Comparison of ENCODE assay signal across 11 cellular contexts in the genomic region with DNA sequence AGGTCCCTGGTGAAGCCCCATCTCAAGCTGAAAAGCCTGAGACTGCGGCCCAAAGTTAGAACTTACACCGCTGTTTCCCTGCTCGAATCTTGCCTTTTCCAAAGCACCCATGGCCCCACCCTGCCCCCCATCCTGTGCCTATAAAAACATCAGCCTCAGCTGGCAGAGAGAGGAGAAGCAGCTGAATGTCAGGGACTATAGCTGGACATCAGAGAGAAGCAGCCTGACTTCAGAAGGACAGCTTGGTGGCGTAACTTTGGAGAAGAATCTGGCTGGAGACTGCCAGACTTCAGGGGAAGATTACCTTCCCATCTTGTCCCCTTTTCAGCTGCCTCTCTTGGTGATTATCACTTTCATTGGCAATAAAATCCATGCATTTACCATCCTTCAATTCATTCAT. TPM values are rescaled to one million over a fixed set of nuclear protein-coding genes. Genes with fewer than 3 reads are reported as not detected.
A peak's percentile ranks its signal among the peaks of the same experiment; 100 is the strongest.
DNase-seq lines count a peak whose midpoint lies in the region; ATAC-seq, FAIRE-seq and TF ChIP-seq lines count a peak whose summit lies in the region.
"Had no signal": no experiment of that assay in that cellular context is flagged by ENCODE, and none has a peak within 500 bp of the region (broad histone marks: within the 10 kb centered on the region; RNA-seq: fewer than 3 reads in every experiment).

No MANE protein-coding gene starts in this region.

- peak overlapping the region; percentile 42 for H3K9ac ChIP-seq in DND-41 (ENCODE audit: low read depth, low read length)
- peak overlapping the region; percentile 11 to 78 (median 36) for H3K9ac ChIP-seq in skeletal muscle tissue (ENCODE audit: low read depth in 1 of 3, low read length in 3 of 3)

- H3K4me3 Mint-ChIP-seq in brain: no peak overlapping the region
- H3K4me3 Mint-ChIP-seq: activated T-helper 1 cell treated with anti-CD3 and anti-CD28 coated beads, Interleukin-12 subunit alpha, Interleukin-12 subunit beta, Interleukin-2, Interleukin-4 antibody, amounts not matched to agents 30 ng/mL and 10 ng/mL and 1 ng/mL, durations not matched to agents 14 hours and 24 hours and 36 hours; memory B cell had no signal

- H3K27ac Mint-ChIP-seq in brain: peak overlapping the region in 3 of 5 experiments; percentile 50 to 87 (median 73)
- H3K27ac Mint-ChIP-seq: activated T-helper 1 cell treated with anti-CD3 and anti-CD28 coated beads, Interleukin-12 subunit alpha, Interleukin-12 subunit beta, Interleukin-2, Interleukin-4 antibody, amounts not matched to agents 30 ng/mL and 10 ng/mL and 1 ng/mL, durations not matched to agents 14 hours and 24 hours and 36 hours; memory B cell had no signal

- peaks cover 18% of the 10 kb centered on the region for H3K4me1 Mint-ChIP-seq in brain
- H3K4me1 Mint-ChIP-seq: memory B cell had no signal

- H3K4me1 ChIP-seq in DND-41 (ENCODE audit: insufficient read depth, low read length) (peaks cover 15% of the 10 kb centered on the region), skeletal muscle tissue (ENCODE audit: control insufficient read depth in 3 of 3, insufficient read depth in 3 of 3, low read length in 3 of 3) (peaks cover 10 to 14% (median 11%) of the 10 kb centered on the region in 3 donors)

- no peak for TF ChIP-seq POLR2A in H54 (IDR thresholded peaks at IDR 0.05; ENCODE audit: low read depth, low read length)

- H3K9me3 Mint-ChIP-seq in brain: peaks cover 0 to 3% (median 0%) of the 10 kb centered on the region in 5 experiments

- FAIRE-seq in H54 (lab: Jason Lieb, UNC) (no peak), RCC 7860 (lab: Jason Lieb, UNC) (no peak), HTR-8/SVneo (lab: Jason Lieb, UNC) (no peak)

- H4K20me1 ChIP-seq in DND-41 (ENCODE audit: insufficient read depth, low read length): no peaks in the 10 kb centered on the region

- H3K36me3 ChIP-seq in DND-41 (ENCODE audit: insufficient read depth, low read length): no peaks in the 10 kb centered on the region
- no peaks in the 10 kb centered on the region for H3K36me3 ChIP-seq in skeletal muscle tissue (ENCODE audit: control insufficient read depth in 3 of 3, insufficient read depth in 3 of 3, low read length in 3 of 3)

- H3K27me3 Mint-ChIP-seq in brain: peaks cover 10% of the 10 kb centered on the region

- H3K27ac ChIP-seq in DND-41 (ENCODE audit: low read length): peak overlapping the region; percentile 80
- H3K27ac ChIP-seq in skeletal muscle tissue (ENCODE audit: low read depth, low read length): peak overlapping the region; percentile 75

- no peaks in the 10 kb centered on the region for H3K36me3 Mint-ChIP-seq in brain
- H3K36me3 Mint-ChIP-seq: memory B cell had no signal

- no peaks in the 10 kb centered on the region for H3K27me3 ChIP-seq in DND-41 (ENCODE audit: insufficient read depth, low read length, poor library complexity)
- H3K27me3 ChIP-seq in skeletal muscle tissue (ENCODE audit: control insufficient read depth in 3 of 3, insufficient read depth in 3 of 3, low read length in 3 of 3): no peaks in the 10 kb centered on the region

- DNase-seq in DND-41 (no peak), left kidney (ENCODE audit: low read depth, low spot score) (peak; percentile 3), H54 (ENCODE audit: insufficient read length, low spot score) (no peak), RCC 7860 (ENCODE audit: low spot score) (no peak), retina (no peak), HTR-8/SVneo (ENCODE audit: insufficient read length, low spot score) (no peak)
- DNase-seq: amniotic stem cell had no signal

- H3K9me3 ChIP-seq in DND-41 (ENCODE audit: insufficient read depth, low read length, severe bottlenecking) (no peaks in the 10 kb centered on the region), skeletal muscle tissue (ENCODE audit: control insufficient read depth in 3 of 3, low read length in 3 of 3) (no peaks in the 10 kb centered on the region)

- no peak for TF ChIP-seq CTCF in DND-41 (IDR thresholded peaks at IDR 0.05; ENCODE audit: borderline replicate concordance, extremely low read depth, low read length, poor library complexity, severe bottlenecking)
- TF ChIP-seq CTCF in brain (conservative IDR thresholded peaks at IDR 0.05): no peak

- ATAC-seq in DND-41 (ENCODE audit: insufficient read depth, low read depth): no peak

- H3K4me2 ChIP-seq in DND-41 (ENCODE audit: insufficient read depth, low read length): peak overlapping the region; percentile 59

- peak overlapping the region in 1 of 2 experiments; percentile 44; a peak in 2 of 4 replicates for H3K4me3 ChIP-seq in DND-41 (ENCODE audit: low read depth in 1 of 2, low read length in 2 of 2)
- peak overlapping the region in 1 of 3 donors; percentile 49 for H3K4me3 ChIP-seq in skeletal muscle tissue (ENCODE audit: low read length in 3 of 3)

- H3K79me2 ChIP-seq in DND-41 (ENCODE audit: insufficient read depth, low read length): no peaks in the 10 kb centered on the region

- H2AFZ ChIP-seq in DND-41 (ENCODE audit: low read depth, low read length): peak overlapping the region; percentile 85

RNA-seq across cellular contexts. Expression of gene RCBTB2, which starts 9.3 kb away (rescaled TPM):
- polyA plus RNA-seq in brain (ENCODE audit: insufficient read depth, low read depth, low replicate concordance): 9.1 TPM
- 18.3 TPM for total RNA-seq in skeletal muscle tissue
